ENCODE assay signal across 12 cellular contexts in genomic region chr5:72441861-72442540, GRCh38.
DNase-seq lines count a peak whose midpoint lies in the region; ATAC-seq and TF ChIP-seq lines count a peak whose summit lies in the region.
"Had no signal": no experiment of that assay in that cellular context is flagged by ENCODE, and none has a peak within 500 bp of the region (broad histone marks: within the 10 kb centered on the region; RNA-seq: fewer than 3 reads in every experiment).

No MANE protein-coding gene starts in this region.

- peak overlapping the region; percentile 93 for H3K27ac Mint-ChIP-seq in chondrocyte (ENCODE audit: unreplicated experiment)
- no peak overlapping the region for H3K27ac Mint-ChIP-seq in activated T-cell treated with anti-CD3 and anti-CD28 coated beads, Interleukin-2, amount 50 U/mL, for 24 hours
- H3K27ac Mint-ChIP-seq in activated CD4-positive, alpha-beta T cell treated with anti-CD3 and anti-CD28 coated beads, Interleukin-2, amount 10 ng/mL, durations not matched to agents 7 days and 5 days = no peak overlapping the region
- H3K27ac Mint-ChIP-seq: activated naive CD4-positive, alpha-beta T cell treated with anti-CD3 and anti-CD28 coated beads, Interleukin-2, amount 50 U/mL, for 24 hours; CD4-positive, CD25-positive, alpha-beta regulatory T cell; natural killer cell had no signal

- no peaks in the 10 kb centered on the region for H3K36me3 Mint-ChIP-seq in chondrocyte (ENCODE audit: low read depth)
- H3K36me3 Mint-ChIP-seq in activated T-cell treated with anti-CD3 and anti-CD28 coated beads, Interleukin-2, amount 50 U/mL, for 24 hours (ENCODE audit: low read depth) = no peaks in the 10 kb centered on the region
- H3K36me3 Mint-ChIP-seq in activated CD4-positive, alpha-beta T cell treated with anti-CD3 and anti-CD28 coated beads, Interleukin-2, amount 10 ng/mL, durations not matched to agents 7 days and 5 days (ENCODE audit: low read depth) = no peaks in the 10 kb centered on the region
- H3K36me3 Mint-ChIP-seq: activated naive CD4-positive, alpha-beta T cell treated with anti-CD3 and anti-CD28 coated beads, Interleukin-2, amount 50 U/mL, for 24 hours; CD4-positive, CD25-positive, alpha-beta regulatory T cell; natural killer cell had no signal

- CTCF ChIA-PET in AG04450 (lab: Charles Lee) = no interaction called here
- CTCF ChIA-PET in activated CD4-positive, alpha-beta T cell treated with anti-CD3 and anti-CD28 coated beads, Interleukin-2, amount 10 ng/mL, durations not matched to agents 7 days and 5 days (lab: Charles Lee) = no interaction called here

- H3K9me3 Mint-ChIP-seq in chondrocyte (ENCODE audit: low read depth) = no peaks in the 10 kb centered on the region
- no peaks in the 10 kb centered on the region for H3K9me3 Mint-ChIP-seq in activated T-cell treated with anti-CD3 and anti-CD28 coated beads, Interleukin-2, amount 50 U/mL, for 24 hours
- no peaks in the 10 kb centered on the region for H3K9me3 Mint-ChIP-seq in activated CD4-positive, alpha-beta T cell treated with anti-CD3 and anti-CD28 coated beads, Interleukin-2, amount 10 ng/mL, durations not matched to agents 7 days and 5 days
- H3K9me3 Mint-ChIP-seq: activated naive CD4-positive, alpha-beta T cell treated with anti-CD3 and anti-CD28 coated beads, Interleukin-2, amount 50 U/mL, for 24 hours had no signal

- DNase-seq in AG04450 (ENCODE audit: low read depth, low spot score) (peak; percentile 80), NCI-H226 (peak; percentile 70), chondrocyte (ENCODE audit: low spot score) (no peak), KBM-7 (no peak)
- DNase-seq in activated T-cell treated with anti-CD3 and anti-CD28 coated beads, Interleukin-2, amount 50 U/mL, for 24 hours = no peak
- DNase-seq in activated CD4-positive, alpha-beta T cell treated with anti-CD3 and anti-CD28 coated beads, Interleukin-2, amount 10 ng/mL, durations not matched to agents 7 days and 5 days = no peak
- DNase-seq: CD4-positive, CD25-positive, alpha-beta regulatory T cell; natural killer cell had no signal

- no peaks in the 10 kb centered on the region for H3K27me3 Mint-ChIP-seq in chondrocyte (ENCODE audit: low read depth)
- H3K27me3 Mint-ChIP-seq in activated T-cell treated with anti-CD3 and anti-CD28 coated beads, Interleukin-2, amount 50 U/mL, for 24 hours = peaks cover 5% of the 10 kb centered on the region
- H3K27me3 Mint-ChIP-seq in activated CD4-positive, alpha-beta T cell treated with anti-CD3 and anti-CD28 coated beads, Interleukin-2, amount 10 ng/mL, durations not matched to agents 7 days and 5 days = no peaks in the 10 kb centered on the region
- H3K27me3 Mint-ChIP-seq: CD4-positive, CD25-positive, alpha-beta regulatory T cell had no signal

- TF ChIP-seq CTCF in AG04450 (IDR thresholded peaks at IDR 0.05; ENCODE audit: low read depth, low read length) (no peak), chondrocyte (IDR thresholded peaks at IDR 0.05) (no peak)

- H3K27ac ChIP-seq in AG04450 (ENCODE audit: low read depth, low read length) (peak overlapping the region; percentile 59), muscle layer of duodenum (ENCODE audit: low read length) (peak overlapping the region; percentile 50)
- H3K27ac ChIP-seq: hepatocyte had no signal

- H3K4me3 ChIP-seq in AG04450 (ENCODE audit: low read depth, low read length) (no peak overlapping the region), muscle layer of duodenum (ENCODE audit: low read depth in 1 of 2, low read length in 2 of 2) (no peak overlapping the region)
- H3K4me3 ChIP-seq: hepatocyte had no signal

- in situ Hi-C loops in KBM-7 (cut with MboI; ENCODE audit: low pct_unique_long_range_greater_than_20kb, low sequenced_read_pairs) = no loop called here

- peaks cover 59% of the 10 kb centered on the region for H3K4me1 Mint-ChIP-seq in chondrocyte (ENCODE audit: low read depth)
- no peaks in the 10 kb centered on the region for H3K4me1 Mint-ChIP-seq in activated T-cell treated with anti-CD3 and anti-CD28 coated beads, Interleukin-2, amount 50 U/mL, for 24 hours (ENCODE audit: low read depth)
- H3K4me1 Mint-ChIP-seq in activated CD4-positive, alpha-beta T cell treated with anti-CD3 and anti-CD28 coated beads, Interleukin-2, amount 10 ng/mL, durations not matched to agents 7 days and 5 days = no peaks in the 10 kb centered on the region
- H3K4me1 Mint-ChIP-seq: activated naive CD4-positive, alpha-beta T cell treated with anti-CD3 and anti-CD28 coated beads, Interleukin-2, amount 50 U/mL, for 24 hours; CD4-positive, CD25-positive, alpha-beta regulatory T cell; natural killer cell had no signal

- H3K9me3 ChIP-seq in AG04450 (ENCODE audit: control insufficient read depth, insufficient read depth, low read length) (no peaks in the 10 kb centered on the region), muscle layer of duodenum (ENCODE audit: control insufficient read depth in 1 of 2, low read length in 2 of 2) (no peaks in the 10 kb centered on the region)

- no peak for ATAC-seq in GM21423 (IDR thresholded peaks at IDR 0.05; ENCODE audit: unreplicated experiment)
- ATAC-seq: natural killer cell had no signal

- POLR2A ChIA-PET in AG04450 (lab: Yijun Ruan, JAX) = interaction anchor here (0.6 kb wide), 1 partner anchor 10 kb away, joined by 3 read pairs; no protein-coding TSS in a partner anchor
- POLR2A ChIA-PET in activated CD4-positive, alpha-beta T cell treated with anti-CD3 and anti-CD28 coated beads, Interleukin-2, amount 10 ng/mL, durations not matched to agents 7 days and 5 days (lab: Charles Lee) = no interaction called here

- H3K4me1 ChIP-seq in muscle layer of duodenum (ENCODE audit: control insufficient read depth in 1 of 2, insufficient read depth in 2 of 2, low read length in 2 of 2) = peaks cover 0 to 12% of the 10 kb centered on the region in 2 donors

- no peaks in the 10 kb centered on the region for H3K36me3 ChIP-seq in muscle layer of duodenum (ENCODE audit: control insufficient read depth in 1 of 2, insufficient read depth in 2 of 2, low read length in 2 of 2)

- H3K27me3 ChIP-seq in AG04450 (ENCODE audit: control insufficient read depth, insufficient read depth, low read length) = no peaks in the 10 kb centered on the region
- no peaks in the 10 kb centered on the region for H3K27me3 ChIP-seq in muscle layer of duodenum (ENCODE audit: low read depth, low read length)
- H3K27me3 ChIP-seq: hepatocyte had no signal

- no peak overlapping the region for H3K4me3 Mint-ChIP-seq in chondrocyte (ENCODE audit: unreplicated experiment)
- H3K4me3 Mint-ChIP-seq in activated T-cell treated with anti-CD3 and anti-CD28 coated beads, Interleukin-2, amount 50 U/mL, for 24 hours = no peak overlapping the region
- no peak overlapping the region for H3K4me3 Mint-ChIP-seq in activated CD4-positive, alpha-beta T cell treated with anti-CD3 and anti-CD28 coated beads, Interleukin-2, amount 10 ng/mL, durations not matched to agents 7 days and 5 days
- H3K4me3 Mint-ChIP-seq: activated naive CD4-positive, alpha-beta T cell treated with anti-CD3 and anti-CD28 coated beads, Interleukin-2, amount 50 U/mL, for 24 hours; CD4-positive, CD25-positive, alpha-beta regulatory T cell; natural killer cell had no signal

Comparison
In these comparisons a context has a peak if more than half of its experiments do, and no peak if none do; other contexts are left out.
1. DNase-seq: peak in AG04450 (single experiment) and NCI-H226 (single experiment); none in chondrocyte (single experiment), activated T-cell treated with anti-CD3 and anti-CD28 coated beads, Interleukin-2, amount 50 U/mL, for 24 hours (single experiment), KBM-7 (single experiment) and activated CD4-positive, alpha-beta T cell treated with anti-CD3 and anti-CD28 coated beads, Interleukin-2, amount 10 ng/mL, durations not matched to agents 7 days and 5 days (single experiment).